In the genomic region with DNA sequence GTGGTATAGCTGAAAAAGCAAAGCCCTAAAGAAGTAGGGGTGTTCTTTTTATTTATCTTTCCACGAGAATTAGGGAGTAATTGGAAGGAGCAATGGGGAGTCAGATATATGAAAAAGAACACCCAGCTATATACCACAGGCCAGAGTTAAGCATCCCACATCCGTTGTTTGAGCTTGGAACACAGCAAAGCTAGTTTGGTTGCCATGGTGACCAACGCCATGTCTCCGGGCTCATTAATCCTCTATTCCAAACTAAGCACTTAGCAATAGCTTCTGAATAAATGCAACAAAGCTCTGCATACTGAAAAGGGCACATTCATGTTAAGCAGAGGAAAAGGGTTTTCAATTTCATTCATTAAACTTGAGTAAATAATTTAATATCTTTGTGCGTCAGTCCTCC, we compare ENCODE assay signal across 1 cellular context.
TF ChIP-seq lines count a peak whose summit lies in the region.

No MANE protein-coding gene starts in this region.

TF ChIP-seq in HepG2, 621 proteins besides CTCF, POLR2A, EP300 and RAD21 (continued from another document):
- TF ChIP-seq, protein P1, sequence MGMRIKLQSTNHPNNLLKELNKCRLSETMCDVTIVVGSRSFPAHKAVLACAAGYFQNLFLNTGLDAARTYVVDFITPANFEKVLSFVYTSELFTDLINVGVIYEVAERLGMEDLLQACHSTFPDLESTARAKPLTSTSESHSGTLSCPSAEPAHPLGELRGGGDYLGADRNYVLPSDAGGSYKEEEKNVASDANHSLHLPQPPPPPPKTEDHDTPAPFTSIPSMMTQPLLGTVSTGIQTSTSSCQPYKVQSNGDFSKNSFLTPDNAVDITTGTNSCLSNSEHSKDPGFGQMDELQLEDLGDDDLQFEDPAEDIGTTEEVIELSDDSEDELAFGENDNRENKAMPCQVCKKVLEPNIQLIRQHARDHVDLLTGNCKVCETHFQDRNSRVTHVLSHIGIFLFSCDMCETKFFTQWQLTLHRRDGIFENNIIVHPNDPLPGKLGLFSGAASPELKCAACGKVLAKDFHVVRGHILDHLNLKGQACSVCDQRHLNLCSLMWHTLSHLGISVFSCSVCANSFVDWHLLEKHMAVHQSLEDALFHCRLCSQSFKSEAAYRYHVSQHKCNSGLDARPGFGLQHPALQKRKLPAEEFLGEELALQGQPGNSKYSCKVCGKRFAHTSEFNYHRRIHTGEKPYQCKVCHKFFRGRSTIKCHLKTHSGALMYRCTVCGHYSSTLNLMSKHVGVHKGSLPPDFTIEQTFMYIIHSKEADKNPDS (CRISPR knock-in tag; IDR thresholded peaks at IDR 0.05) = no peak
- TF ChIP-seq, protein P2, sequence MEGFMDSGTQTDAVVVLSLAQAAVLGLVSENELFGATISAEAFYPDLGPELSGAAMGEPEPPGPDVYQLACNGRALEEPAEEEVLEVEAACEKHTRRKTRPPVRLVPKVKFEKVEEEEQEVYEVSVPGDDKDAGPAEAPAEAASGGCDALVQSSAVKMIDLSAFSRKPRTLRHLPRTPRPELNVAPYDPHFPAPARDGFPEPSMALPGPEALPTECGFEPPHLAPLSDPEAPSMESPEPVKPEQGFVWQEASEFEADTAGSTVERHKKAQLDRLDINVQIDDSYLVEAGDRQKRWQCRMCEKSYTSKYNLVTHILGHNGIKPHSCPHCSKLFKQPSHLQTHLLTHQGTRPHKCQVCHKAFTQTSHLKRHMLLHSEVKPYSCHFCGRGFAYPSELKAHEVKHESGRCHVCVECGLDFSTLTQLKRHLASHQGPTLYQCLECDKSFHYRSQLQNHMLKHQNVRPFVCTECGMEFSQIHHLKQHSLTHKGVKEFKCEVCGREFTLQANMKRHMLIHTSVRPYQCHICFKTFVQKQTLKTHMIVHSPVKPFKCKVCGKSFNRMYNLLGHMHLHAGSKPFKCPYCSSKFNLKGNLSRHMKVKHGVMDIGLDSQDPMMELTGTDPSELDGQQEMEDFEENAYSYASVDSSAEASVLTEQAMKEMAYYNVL (CRISPR knock-in tag; IDR thresholded peaks at IDR 0.05; ENCODE audit: borderline replicate concordance) = no peak
- TF ChIP-seq ATAD3A (CRISPR knock-in tag; IDR thresholded peaks at IDR 0.05) = no peak
